Comparison of ENCODE assay signal across 20 cellular contexts in the genomic region with DNA sequence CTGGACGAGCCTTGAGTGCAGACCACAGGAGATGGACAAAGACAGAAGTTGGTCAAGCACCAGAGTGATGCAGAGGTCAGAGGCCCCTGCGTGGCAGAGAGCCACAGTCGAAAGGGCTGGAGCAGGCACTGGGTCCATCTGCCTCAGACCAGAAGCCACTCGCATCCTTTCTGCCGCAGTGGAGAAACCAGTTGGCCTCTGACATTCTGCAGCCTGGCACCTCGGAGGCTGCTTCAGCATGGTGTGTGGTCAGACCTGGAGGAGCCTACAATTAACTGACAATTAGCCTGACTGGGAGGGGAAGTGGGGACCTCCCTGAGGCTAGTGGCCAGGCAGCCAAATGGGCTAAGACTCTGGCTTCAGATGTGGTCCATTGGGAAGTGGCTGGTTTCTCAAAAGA.
"Had no signal": no experiment of that assay in that cellular context is flagged by ENCODE, and none has a peak within 500 bp of the region (broad histone marks: within the 10 kb centered on the region; RNA-seq: fewer than 3 reads in every experiment).

No MANE protein-coding gene starts in this region.

- H3K36me3 ChIP-seq: left lung, suprapubic skin, transverse colon had no signal

- H3K4me3 Mint-ChIP-seq: activated naive CD4-positive, alpha-beta T cell treated with anti-CD3 and anti-CD28 coated beads for 36 hours; activated T-cell treated with anti-CD3 and anti-CD28 coated beads, Interleukin-2, amount 50 U/mL, for 4 hours; brain; central memory CD8-positive, alpha-beta T cell; nephron; stimulated activated naive CD8-positive, alpha-beta T cell treated with anti-CD3 and anti-CD28 coated beads, Interleukin-15, Interleukin-2, amounts not matched to agents 100 ng/mL and 50 ng/mL, for 24 hours had no signal

- H3K27ac ChIP-seq: left lung, suprapubic skin, transverse colon had no signal

- H3K27me3 Mint-ChIP-seq: central memory CD8-positive, alpha-beta T cell had no signal

- H3K4me1 Mint-ChIP-seq: brain; central memory CD8-positive, alpha-beta T cell had no signal

- H3K4me1 ChIP-seq: left lung, transverse colon had no signal

- H3K9me3 ChIP-seq: left lung, suprapubic skin, transverse colon had no signal

- H3K27ac Mint-ChIP-seq: activated naive CD4-positive, alpha-beta T cell treated with anti-CD3 and anti-CD28 coated beads for 36 hours; brain; nephron; stimulated activated naive CD8-positive, alpha-beta T cell treated with anti-CD3 and anti-CD28 coated beads, Interleukin-15, Interleukin-2, amounts not matched to agents 100 ng/mL and 50 ng/mL, for 24 hours had no signal

- H3K27me3 ChIP-seq: left lung, suprapubic skin, transverse colon had no signal

- ATAC-seq: activated T-cell treated with anti-CD3 and anti-CD28 coated beads, Interleukin-2, amount 50 U/mL, for 4 hours; left lung had no signal

- H3K9me3 Mint-ChIP-seq: activated naive CD4-positive, alpha-beta T cell treated with anti-CD3 and anti-CD28 coated beads for 36 hours; activated T-cell treated with anti-CD3 and anti-CD28 coated beads, Interleukin-2, amount 50 U/mL, for 4 hours; central memory CD8-positive, alpha-beta T cell; stimulated activated naive CD8-positive, alpha-beta T cell treated with anti-CD3 and anti-CD28 coated beads, Interleukin-15, Interleukin-2, amounts not matched to agents 100 ng/mL and 50 ng/mL, for 24 hours had no signal

- H3K36me3 Mint-ChIP-seq: brain had no signal

- H3K4me3 ChIP-seq: left lung, suprapubic skin, transverse colon had no signal

- DNase-seq: activated CD4-positive, alpha-beta T cell treated with anti-CD3 and anti-CD28 coated beads, Interleukin-2, amount 50 U/mL, for 1 hour; activated CD4-positive, CD25-positive, alpha-beta regulatory T cell treated with anti-CD3 and anti-CD28 coated beads, Interleukin-2, amount 50 U/mL, for 72 hours; activated CD8-positive, alpha-beta memory T cell treated with anti-CD3 and anti-CD28 coated beads, Interleukin-2, amount 50 U/mL, for 4 hours; activated naive CD4-positive, alpha-beta T cell treated with anti-CD3 and anti-CD28 coated beads for 36 hours; activated T-cell treated with anti-CD3 and anti-CD28 coated beads, Interleukin-2, amount 50 U/mL, for 4 hours; anterior cingulate cortex; effector CD4-positive, alpha-beta T cell; hypothalamus; left lung; mammary epithelial cell; midbrain; occipital lobe; stimulated activated CD4-positive, alpha-beta T cell treated with anti-CD3 and anti-CD28 coated beads, Interleukin-2, amount 100 ng/mL, for 24 hours; T1000; transverse colon had no signal
